In genomic region chr1:24970926-24971530, GRCh38 we compare ENCODE assay signal across 14 cellular contexts. TPM values are rescaled to one million over a fixed set of nuclear protein-coding genes. Genes with fewer than 3 reads are reported as not detected.
DNase-seq lines count a peak whose midpoint lies in the region; ATAC-seq, FAIRE-seq and TF ChIP-seq lines count a peak whose summit lies in the region.
"Had no signal": no experiment of that assay in that cellular context is flagged by ENCODE, and none has a peak within 500 bp of the region (broad histone marks: within the 10 kb centered on the region; RNA-seq: fewer than 3 reads in every experiment).

No MANE protein-coding gene starts in this region.

- intact Hi-C loops in activated T-helper 2 cell treated with anti-CD3 and anti-CD28 coated beads, Interferon-gamma antibody, Interleukin-2, Interleukin-4, amounts not matched to agents 10 μg/mL and 5 μg/mL and 100 μg/mL, durations not matched to agents 14 hours and 24 hours and 36 hours (cut with micrococcal nuclease), result no loop called here

- TF ChIP-seq CTCF in nephron (IDR thresholded peaks at IDR 0.05; ENCODE audit: unreplicated experiment in 3 of 3), result no peak

- no peaks in the 10 kb centered on the region for H3K27me3 Mint-ChIP-seq in activated T-helper 2 cell treated with anti-CD3 and anti-CD28 coated beads, Interferon-gamma antibody, Interleukin-2, Interleukin-4, amounts not matched to agents 10 μg/mL and 5 μg/mL and 100 μg/mL, durations not matched to agents 14 hours and 24 hours and 36 hours (ENCODE audit: low read depth)
- H3K27me3 Mint-ChIP-seq in nephron (ENCODE audit: low read depth), result peaks cover 35% of the 10 kb centered on the region

- H3K36me3 Mint-ChIP-seq in activated T-helper 2 cell treated with anti-CD3 and anti-CD28 coated beads, Interferon-gamma antibody, Interleukin-2, Interleukin-4, amounts not matched to agents 10 μg/mL and 5 μg/mL and 100 μg/mL, durations not matched to agents 14 hours and 24 hours and 36 hours (ENCODE audit: low read depth), result peaks cover 20% of the 10 kb centered on the region
- peaks cover 11% of the 10 kb centered on the region for H3K36me3 Mint-ChIP-seq in nephron (ENCODE audit: low read depth)

- peaks cover 22% of the 10 kb centered on the region for H3K9me3 Mint-ChIP-seq in activated T-helper 2 cell treated with anti-CD3 and anti-CD28 coated beads, Interferon-gamma antibody, Interleukin-2, Interleukin-4, amounts not matched to agents 10 μg/mL and 5 μg/mL and 100 μg/mL, durations not matched to agents 14 hours and 24 hours and 36 hours
- H3K9me3 Mint-ChIP-seq in nephron, result peaks cover 23% of the 10 kb centered on the region

- ATAC-seq in HG03097 (IDR thresholded peaks at IDR 0.05; ENCODE audit: low FRiP score, unreplicated experiment), result no peak
- ATAC-seq: right lobe of liver had no signal

- H3K4me3 Mint-ChIP-seq in activated T-helper 2 cell treated with anti-CD3 and anti-CD28 coated beads, Interferon-gamma antibody, Interleukin-2, Interleukin-4, amounts not matched to agents 10 μg/mL and 5 μg/mL and 100 μg/mL, durations not matched to agents 14 hours and 24 hours and 36 hours (ENCODE audit: low read depth), result no peak overlapping the region
- H3K4me3 Mint-ChIP-seq in nephron, result peak overlapping the region in 1 of 3 experiments; percentile 6
- H3K4me3 Mint-ChIP-seq: naive B cell had no signal

- peaks cover 67% of the 10 kb centered on the region for H3K4me1 Mint-ChIP-seq in activated T-helper 2 cell treated with anti-CD3 and anti-CD28 coated beads, Interferon-gamma antibody, Interleukin-2, Interleukin-4, amounts not matched to agents 10 μg/mL and 5 μg/mL and 100 μg/mL, durations not matched to agents 14 hours and 24 hours and 36 hours (ENCODE audit: low read depth)
- H3K4me1 Mint-ChIP-seq in nephron, result peaks cover 29% of the 10 kb centered on the region

- peak overlapping the region; percentile 26 for H3K27ac Mint-ChIP-seq in activated T-helper 2 cell treated with anti-CD3 and anti-CD28 coated beads, Interferon-gamma antibody, Interleukin-2, Interleukin-4, amounts not matched to agents 10 μg/mL and 5 μg/mL and 100 μg/mL, durations not matched to agents 14 hours and 24 hours and 36 hours
- H3K27ac Mint-ChIP-seq in nephron, result peak overlapping the region in 2 of 3 experiments; percentile 7 to 8

- peak; percentile 46 for DNase-seq in EH (ENCODE audit: low read depth)
- DNase-seq in HTR-8/SVneo (ENCODE audit: insufficient read length, low spot score), result no peak
- DNase-seq in activated T-helper 2 cell treated with anti-CD3 and anti-CD28 coated beads, Interferon-gamma antibody, Interleukin-2, Interleukin-4, amounts not matched to agents 10 μg/mL and 5 μg/mL and 100 μg/mL, durations not matched to agents 14 hours and 24 hours and 36 hours (ENCODE audit: low spot score), result no peak
- DNase-seq in activated gamma-delta T cell treated with Interleukin-2 at 50 U/mL for 16 hours, result no peak
- no peak for DNase-seq in NCI-H128 (lab: John Stamatoyannopoulos, UW; ENCODE audit: unreplicated experiment)
- DNase-seq: activated CD4-positive, alpha-beta T cell treated with anti-CD3 and anti-CD28 coated beads for 1 hour; Caco-2; effector CD8-positive, alpha-beta T cell; Karpas-422; naive B cell had no signal

- FAIRE-seq in HTR-8/SVneo (lab: Jason Lieb, UNC), result peak; percentile 92

RNA-seq across cellular contexts. Expression of gene RUNX3, which starts 41.0 kb away (rescaled TPM):
- 129 and 135 TPM in 2 replicates for total RNA-seq in activated T-helper 2 cell treated with anti-CD3 and anti-CD28 coated beads, Interferon-gamma antibody, Interleukin-2, Interleukin-4, amounts not matched to agents 10 μg/mL and 5 μg/mL and 100 μg/mL, durations not matched to agents 14 hours and 24 hours and 36 hours
- total RNA-seq: fibroblast of villous mesenchyme had no signal
